Comparison of ENCODE assay signal across 1 cellular context in genomic region chr11:102192349-102193066, GRCh38.
TF ChIP-seq lines count a peak whose summit lies in the region.

No MANE protein-coding gene starts in this region.

TF ChIP-seq in HepG2, 621 proteins besides CTCF, POLR2A, EP300 and RAD21 (continued from another document and continues in another):
- TF ChIP-seq, protein P1, sequence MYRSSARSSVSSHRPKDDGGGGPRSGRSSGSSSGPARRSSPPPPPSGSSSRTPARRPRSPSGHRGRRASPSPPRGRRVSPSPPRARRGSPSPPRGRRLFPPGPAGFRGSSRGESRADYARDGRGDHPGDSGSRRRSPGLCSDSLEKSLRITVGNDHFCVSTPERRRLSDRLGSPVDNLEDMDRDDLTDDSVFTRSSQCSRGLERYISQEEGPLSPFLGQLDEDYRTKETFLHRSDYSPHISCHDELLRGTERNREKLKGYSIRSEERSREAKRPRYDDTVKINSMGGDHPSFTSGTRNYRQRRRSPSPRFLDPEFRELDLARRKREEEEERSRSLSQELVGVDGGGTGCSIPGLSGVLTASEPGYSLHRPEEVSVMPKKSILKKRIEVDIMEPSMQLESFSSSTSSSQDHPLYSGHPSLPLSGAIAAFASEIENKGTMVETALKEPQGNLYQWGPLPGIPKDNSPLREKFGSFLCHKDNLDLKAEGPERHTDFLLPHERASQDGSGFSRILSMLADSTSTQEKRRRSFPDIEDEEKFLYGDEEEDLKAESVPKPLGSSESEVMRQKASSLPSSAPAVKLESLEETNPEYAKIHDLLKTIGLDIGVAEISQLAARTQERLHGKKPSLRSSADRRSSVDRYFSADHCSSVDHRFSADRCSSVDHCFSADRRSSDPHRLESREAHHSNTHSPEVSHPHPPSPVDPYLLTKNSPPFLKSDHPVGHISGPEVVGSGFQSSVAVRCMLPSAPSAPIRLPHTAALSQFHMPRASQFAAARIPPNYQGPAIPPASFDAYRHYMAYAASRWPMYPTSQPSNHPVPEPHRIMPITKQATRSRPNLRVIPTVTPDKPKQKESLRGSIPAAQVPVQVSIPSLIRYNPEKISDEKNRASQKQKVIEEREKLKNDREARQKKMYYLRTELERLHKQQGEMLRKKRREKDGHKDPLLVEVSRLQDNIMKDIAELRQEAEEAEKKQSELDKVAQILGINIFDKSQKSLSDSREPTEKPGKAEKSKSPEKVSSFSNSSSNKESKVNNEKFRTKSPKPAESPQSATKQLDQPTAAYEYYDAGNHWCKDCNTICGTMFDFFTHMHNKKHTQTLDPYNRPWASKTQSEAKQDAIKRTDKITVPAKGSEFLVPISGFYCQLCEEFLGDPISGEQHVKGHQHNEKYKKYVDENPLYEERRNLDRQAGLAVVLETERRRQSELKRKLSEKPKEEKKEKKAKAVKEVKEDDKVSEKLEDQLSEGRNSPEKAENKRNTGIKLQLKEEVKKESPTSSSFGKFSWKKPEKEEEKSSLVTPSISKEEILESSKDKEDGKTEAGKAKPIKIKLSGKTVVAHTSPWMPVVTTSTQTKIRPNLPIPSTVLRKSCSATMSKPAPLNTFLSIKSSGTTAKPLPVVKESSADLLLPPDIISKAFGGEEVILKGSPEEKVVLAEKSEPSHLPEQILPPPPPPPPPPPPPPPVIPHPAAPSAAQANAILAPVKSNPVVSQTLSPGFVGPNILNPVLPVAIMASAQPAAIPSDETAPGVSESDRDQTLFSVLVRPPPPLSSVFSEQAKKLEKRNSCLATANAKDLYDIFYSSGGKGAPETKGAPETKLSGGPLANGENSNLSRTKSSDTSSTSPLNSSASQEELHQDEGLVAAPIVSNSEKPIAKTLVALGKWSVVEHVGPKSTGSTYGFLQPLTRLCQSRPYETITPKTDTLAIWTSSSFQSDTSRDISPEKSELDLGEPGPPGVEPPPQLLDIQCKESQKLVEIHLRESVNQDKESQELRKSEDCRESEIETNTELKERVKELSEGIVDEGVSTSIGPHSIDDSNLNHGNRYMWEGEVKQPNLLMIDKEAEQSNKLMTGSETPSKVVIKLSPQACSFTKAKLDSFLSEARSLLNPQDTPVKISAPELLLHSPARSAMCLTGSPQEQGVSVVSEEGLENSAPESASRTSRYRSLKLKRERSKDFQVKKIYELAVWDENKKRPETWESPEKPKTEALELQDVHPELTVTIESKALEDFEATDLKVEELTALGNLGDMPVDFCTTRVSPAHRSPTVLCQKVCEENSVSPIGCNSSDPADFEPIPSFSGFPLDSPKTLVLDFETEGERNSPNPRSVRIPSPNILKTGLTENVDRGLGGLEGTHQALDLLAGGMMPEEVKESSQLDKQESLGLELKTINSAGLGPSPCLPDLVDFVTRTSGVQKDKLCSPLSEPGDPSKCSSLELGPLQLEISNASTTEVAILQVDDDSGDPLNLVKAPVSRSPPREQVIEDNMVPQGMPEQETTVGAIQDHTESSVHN (CRISPR knock-in tag; IDR thresholded peaks at IDR 0.05): no peak
- TF ChIP-seq SKIL (CRISPR knock-in tag; IDR thresholded peaks at IDR 0.05; ENCODE audit: borderline replicate concordance): peak; percentile 57; the same call in 1 of the 2 replicates
- no peak for TF ChIP-seq KLF16 (CRISPR knock-in tag; IDR thresholded peaks at IDR 0.05)
- no peak for TF ChIP-seq FOXP1 (IDR thresholded peaks at IDR 0.05)
- TF ChIP-seq FOXP1 (CRISPR knock-in tag; IDR thresholded peaks at IDR 0.05): peak; percentile 81; the same call in 1 of the 2 replicates
- peak; percentile 97 for TF ChIP-seq CREM (IDR thresholded peaks at IDR 0.05)
- TF ChIP-seq CREM (CRISPR knock-in tag; IDR thresholded peaks at IDR 0.05): no peak
- TF ChIP-seq, protein P2, sequence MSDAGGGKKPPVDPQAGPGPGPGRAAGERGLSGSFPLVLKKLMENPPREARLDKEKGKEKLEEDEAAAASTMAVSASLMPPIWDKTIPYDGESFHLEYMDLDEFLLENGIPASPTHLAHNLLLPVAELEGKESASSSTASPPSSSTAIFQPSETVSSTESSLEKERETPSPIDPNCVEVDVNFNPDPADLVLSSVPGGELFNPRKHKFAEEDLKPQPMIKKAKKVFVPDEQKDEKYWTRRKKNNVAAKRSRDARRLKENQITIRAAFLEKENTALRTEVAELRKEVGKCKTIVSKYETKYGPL (CRISPR knock-in tag; IDR thresholded peaks at IDR 0.05): no peak
- no peak for TF ChIP-seq ZNF570 (CRISPR knock-in tag; IDR thresholded peaks at IDR 0.05; ENCODE audit: borderline replicate concordance)
- TF ChIP-seq, protein P3, sequence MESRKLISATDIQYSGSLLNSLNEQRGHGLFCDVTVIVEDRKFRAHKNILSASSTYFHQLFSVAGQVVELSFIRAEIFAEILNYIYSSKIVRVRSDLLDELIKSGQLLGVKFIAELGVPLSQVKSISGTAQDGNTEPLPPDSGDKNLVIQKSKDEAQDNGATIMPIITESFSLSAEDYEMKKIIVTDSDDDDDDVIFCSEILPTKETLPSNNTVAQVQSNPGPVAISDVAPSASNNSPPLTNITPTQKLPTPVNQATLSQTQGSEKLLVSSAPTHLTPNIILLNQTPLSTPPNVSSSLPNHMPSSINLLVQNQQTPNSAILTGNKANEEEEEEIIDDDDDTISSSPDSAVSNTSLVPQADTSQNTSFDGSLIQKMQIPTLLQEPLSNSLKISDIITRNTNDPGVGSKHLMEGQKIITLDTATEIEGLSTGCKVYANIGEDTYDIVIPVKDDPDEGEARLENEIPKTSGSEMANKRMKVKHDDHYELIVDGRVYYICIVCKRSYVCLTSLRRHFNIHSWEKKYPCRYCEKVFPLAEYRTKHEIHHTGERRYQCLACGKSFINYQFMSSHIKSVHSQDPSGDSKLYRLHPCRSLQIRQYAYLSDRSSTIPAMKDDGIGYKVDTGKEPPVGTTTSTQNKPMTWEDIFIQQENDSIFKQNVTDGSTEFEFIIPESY (CRISPR knock-in tag; IDR thresholded peaks at IDR 0.05): no peak
- 0 out of 2 replicates have a peak, but pooled peaks have one; percentile 24 for TF ChIP-seq ZNF317 (CRISPR knock-in tag; IDR thresholded peaks at IDR 0.05)
- TF ChIP-seq ZMYM4 (CRISPR knock-in tag; IDR thresholded peaks at IDR 0.05): peak; percentile 87
- TF ChIP-seq ZFP36 (IDR thresholded peaks at IDR 0.05; ENCODE audit: borderline replicate concordance, low read depth, low read length, partially characterized antibody): no peak
- TF ChIP-seq ZMAT5 (CRISPR knock-in tag; IDR thresholded peaks at IDR 0.05; ENCODE audit: borderline replicate concordance, low read depth): no peak
- no peak for TF ChIP-seq NPAS2 (CRISPR knock-in tag; IDR thresholded peaks at IDR 0.05; ENCODE audit: borderline replicate concordance)
- no peak for TF ChIP-seq ZSCAN31 (CRISPR knock-in tag; IDR thresholded peaks at IDR 0.05; ENCODE audit: low read depth)
- peak; percentile 65; the same call in 1 of the 2 replicates for TF ChIP-seq RARA (CRISPR knock-in tag; IDR thresholded peaks at IDR 0.05)
- no peak for TF ChIP-seq REL (CRISPR knock-in tag; conservative IDR thresholded peaks at IDR 0.05)
- TF ChIP-seq, protein P4, sequence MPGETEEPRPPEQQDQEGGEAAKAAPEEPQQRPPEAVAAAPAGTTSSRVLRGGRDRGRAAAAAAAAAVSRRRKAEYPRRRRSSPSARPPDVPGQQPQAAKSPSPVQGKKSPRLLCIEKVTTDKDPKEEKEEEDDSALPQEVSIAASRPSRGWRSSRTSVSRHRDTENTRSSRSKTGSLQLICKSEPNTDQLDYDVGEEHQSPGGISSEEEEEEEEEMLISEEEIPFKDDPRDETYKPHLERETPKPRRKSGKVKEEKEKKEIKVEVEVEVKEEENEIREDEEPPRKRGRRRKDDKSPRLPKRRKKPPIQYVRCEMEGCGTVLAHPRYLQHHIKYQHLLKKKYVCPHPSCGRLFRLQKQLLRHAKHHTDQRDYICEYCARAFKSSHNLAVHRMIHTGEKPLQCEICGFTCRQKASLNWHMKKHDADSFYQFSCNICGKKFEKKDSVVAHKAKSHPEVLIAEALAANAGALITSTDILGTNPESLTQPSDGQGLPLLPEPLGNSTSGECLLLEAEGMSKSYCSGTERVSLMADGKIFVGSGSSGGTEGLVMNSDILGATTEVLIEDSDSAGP (CRISPR knock-in tag; IDR thresholded peaks at IDR 0.05; ENCODE audit: borderline replicate concordance): no peak
- no peak for TF ChIP-seq ZNF567 (CRISPR knock-in tag; IDR thresholded peaks at IDR 0.05; ENCODE audit: borderline replicate concordance)
- TF ChIP-seq ZNF367 (CRISPR knock-in tag; IDR thresholded peaks at IDR 0.05; ENCODE audit: borderline replicate concordance): no peak
- TF ChIP-seq ZNF709 (CRISPR knock-in tag; IDR thresholded peaks at IDR 0.05): no peak
- TF ChIP-seq ZFP82 (CRISPR knock-in tag; IDR thresholded peaks at IDR 0.05; ENCODE audit: borderline replicate concordance): no peak
- TF ChIP-seq ZNF557 (CRISPR knock-in tag; IDR thresholded peaks at IDR 0.05): peak; percentile 26; the same call in 1 of the 2 replicates
- peak; percentile 89; the same call in 1 of the 2 replicates for TF ChIP-seq FOXJ3 (CRISPR knock-in tag; IDR thresholded peaks at IDR 0.05; ENCODE audit: borderline replicate concordance)
- TF ChIP-seq FUBP1 (CRISPR knock-in tag; IDR thresholded peaks at IDR 0.05; ENCODE audit: borderline replicate concordance): no peak
- TF ChIP-seq NKX3-1 (CRISPR knock-in tag; IDR thresholded peaks at IDR 0.05): peak; percentile 86; the same call in 1 of the 2 replicates
- no peak for TF ChIP-seq ZBTB4 (CRISPR knock-in tag; IDR thresholded peaks at IDR 0.05; ENCODE audit: borderline replicate concordance)
- peak; percentile 92 for TF ChIP-seq ZBTB20 (CRISPR knock-in tag; IDR thresholded peaks at IDR 0.05; ENCODE audit: borderline replicate concordance, low read depth)
- TF ChIP-seq PTBP1 (IDR thresholded peaks at IDR 0.05; ENCODE audit: low read depth, low read length, poor library complexity, severe bottlenecking): no peak
- TF ChIP-seq SMARCC2 (IDR thresholded peaks at IDR 0.05): 0 out of 2 replicates have a peak, but pooled peaks have one; percentile 18
- no peak for TF ChIP-seq EZH2 (conservative IDR thresholded peaks at IDR 0.05; ENCODE audit: low read depth, low read length)
- no peak for TF ChIP-seq CREBL2 (CRISPR knock-in tag; IDR thresholded peaks at IDR 0.05; ENCODE audit: borderline replicate concordance)
- TF ChIP-seq FLYWCH1 (CRISPR knock-in tag; IDR thresholded peaks at IDR 0.05): no peak
- no peak for TF ChIP-seq NFYB (CRISPR knock-in tag; IDR thresholded peaks at IDR 0.05)
- TF ChIP-seq ZNF230 (CRISPR knock-in tag; IDR thresholded peaks at IDR 0.05): no peak
- no peak for TF ChIP-seq HNRNPK (IDR thresholded peaks at IDR 0.05; ENCODE audit: low read depth, low read length, poor library complexity, severe bottlenecking)
- TF ChIP-seq ZBTB8A (CRISPR knock-in tag; IDR thresholded peaks at IDR 0.05; ENCODE audit: borderline replicate concordance, low read depth): no peak
- TF ChIP-seq ZNF564 (CRISPR knock-in tag; IDR thresholded peaks at IDR 0.05): no peak
- peak; percentile 68; the same call in 1 of the 2 replicates for TF ChIP-seq TGIF2 (CRISPR knock-in tag; IDR thresholded peaks at IDR 0.05)
- no peak for TF ChIP-seq ZNF383 (CRISPR knock-in tag; IDR thresholded peaks at IDR 0.05; ENCODE audit: borderline replicate concordance)
- TF ChIP-seq ZNF12 (CRISPR knock-in tag; IDR thresholded peaks at IDR 0.05): no peak
- no peak for TF ChIP-seq NFKB2 (CRISPR knock-in tag; IDR thresholded peaks at IDR 0.05; ENCODE audit: borderline replicate concordance)
- TF ChIP-seq KDM5B (CRISPR knock-in tag; IDR thresholded peaks at IDR 0.05; ENCODE audit: borderline replicate concordance): no peak
